ENCODE assay signal across 27 cellular contexts in genomic region chr1:18642278-18643095, GRCh38. TPM values are rescaled to one million over a fixed set of nuclear protein-coding genes. Genes with fewer than 3 reads are reported as not detected.
A peak's percentile ranks its signal among the peaks of the same experiment; 100 is the strongest.
DNase-seq lines count a peak whose midpoint lies in the region; ATAC-seq and TF ChIP-seq lines count a peak whose summit lies in the region.
"Had no signal": no experiment of that assay in that cellular context is flagged by ENCODE, and none has a peak within 500 bp of the region (broad histone marks: within the 10 kb centered on the region; RNA-seq: fewer than 3 reads in every experiment).

No MANE protein-coding gene starts in this region.

- no peak for TF ChIP-seq POLR2A in gastrocnemius medialis (IDR thresholded peaks at IDR 0.05)

- H3K27ac ChIP-seq in GM23338 (ENCODE audit: low read depth) (no peak overlapping the region), gastrocnemius medialis (peak overlapping the region; percentile 9 to 66 (median 50)), PC-9 (no peak overlapping the region)
- H3K27ac ChIP-seq: HL-60, left lung, tibial artery had no signal

- H4K20me1 ChIP-seq in GM23338 (replicated peaks; ENCODE audit: insufficient read depth) (peaks cover 34% of the 10 kb centered on the region), PC-9 (ENCODE audit: insufficient read depth) (no peaks in the 10 kb centered on the region)

- intact Hi-C loops in gastrocnemius medialis (cut with DNase I; ENCODE audit: low total_unique reads) (no loop called here), PC-9 (cut with micrococcal nuclease; ENCODE audit: unreplicated experiment) (loop anchor here (2.0 kb wide), 1 partner anchor 26 kb away; no protein-coding TSS in a partner anchor)

- H3K27me3 ChIP-seq in GM23338 (ENCODE audit: insufficient read depth) = peaks cover 99% of the 10 kb centered on the region
- H3K27me3 ChIP-seq in gastrocnemius medialis = peaks cover 75 to 98% (median 93%) of the 10 kb centered on the region in 3 donors
- H3K27me3 ChIP-seq in PC-9 (ENCODE audit: insufficient read depth, low read depth) = peaks cover 49% of the 10 kb centered on the region

- no peak for TF ChIP-seq CTCF in GM23338 (conservative IDR thresholded peaks at IDR 0.05; ENCODE audit: low read depth in 2 of 2)
- TF ChIP-seq CTCF in WTC11 (IDR thresholded peaks at IDR 0.05) = no peak
- no peak for TF ChIP-seq CTCF in gastrocnemius medialis (IDR thresholded peaks at IDR 0.05 in 4 of 5, conservative IDR thresholded peaks at IDR 0.05 in 1 of 5)
- no peak for TF ChIP-seq CTCF in PC-9 (conservative IDR thresholded peaks at IDR 0.05)

- in situ Hi-C loops in gastrocnemius medialis (cut with MboI; ENCODE audit: low sequenced_read_pairs in 4 of 4) (no loop called here), KBM-7 (cut with MboI; ENCODE audit: low pct_unique_long_range_greater_than_20kb, low sequenced_read_pairs) (no loop called here)

- H3K4me3 Mint-ChIP-seq in GM23338 (peak overlapping the region; percentile 69), WTC11 (peak overlapping the region; percentile 61)
- H3K4me3 Mint-ChIP-seq: dendritic cell treated with granulocyte-macrophage colony-stimulating factor and Interleukin-4, amounts not matched to agents 40 ng/mL and 50 ng/mL, for 4 days; immature natural killer cell; natural killer cell treated with Interleukin-12 subunit alpha and Interleukin-12 subunit beta and Interleukin-15 and Interleukin-18, amount 100 ng/mL, for 72 hours; stimulated activated effector memory CD8-positive, alpha-beta T cell treated with anti-CD3 and anti-CD28 coated beads, Interleukin-12 subunit alpha, Interleukin-12 subunit beta, amount 100 ng/mL, for 72 hours had no signal

- no peak overlapping the region for H2AFZ ChIP-seq in GM23338
- H2AFZ ChIP-seq in PC-9 = no peak overlapping the region

- H3K9me3 Mint-ChIP-seq in GM23338 (no peaks in the 10 kb centered on the region; the same call in 1 of the 3 replicates), WTC11 (no peaks in the 10 kb centered on the region)
- H3K9me3 Mint-ChIP-seq: activated CD8-positive, alpha-beta T cell treated with anti-CD3 and anti-CD28 coated beads for 36 hours; CD4-positive, alpha-beta T cell; dendritic cell treated with granulocyte-macrophage colony-stimulating factor and Interleukin-4, amounts not matched to agents 40 ng/mL and 50 ng/mL, for 4 days; mesothelial cell of epicardium; natural killer cell treated with Interleukin-12 subunit alpha and Interleukin-12 subunit beta and Interleukin-15 and Interleukin-18, amount 100 ng/mL, for 72 hours; stimulated activated effector memory CD8-positive, alpha-beta T cell treated with anti-CD3 and anti-CD28 coated beads, Interleukin-12 subunit alpha, Interleukin-12 subunit beta, amount 100 ng/mL, for 72 hours had no signal

- BruUV-seq in PC-9 (replicated peaks; lab: Mats Ljungman, UMichigan) = no TSS peak

- ATAC-seq in GM23338 = peak; percentile 3
- ATAC-seq in WTC11 = peak; percentile 25
- peak; percentile 23 to 36 for ATAC-seq in gastrocnemius medialis
- ATAC-seq in GM18519 (IDR thresholded peaks at IDR 0.05; ENCODE audit: low FRiP score, unreplicated experiment) = no peak
- ATAC-seq: activated CD8-positive, alpha-beta T cell treated with anti-CD3 and anti-CD28 coated beads for 36 hours; left lung; natural killer cell treated with Interleukin-12 subunit alpha and Interleukin-12 subunit beta and Interleukin-15 and Interleukin-18, amount 100 ng/mL, for 72 hours had no signal

- H3K4me1 ChIP-seq in GM23338 (ENCODE audit: insufficient read depth) = peaks cover 76% of the 10 kb centered on the region
- peaks cover 0 to 8% of the 10 kb centered on the region in 2 donors for H3K4me1 ChIP-seq in gastrocnemius medialis
- no peaks in the 10 kb centered on the region for H3K4me1 ChIP-seq in PC-9 (replicated peaks; ENCODE audit: insufficient read depth)

- H3K4me2 ChIP-seq in GM23338 (peak overlapping the region; percentile 84), PC-9 (no peak overlapping the region)

- CTCF ChIA-PET in WTC11 (lab: Charles Lee) (interaction anchor here (0.8 to 2.1 kb wide), 6 partner anchors 9 to 67 kb away, joined by 3 to 9 read pairs (median 4); no protein-coding TSS in a partner anchor), PC-9 (lab: Charles Lee) (interaction anchor here (0.6 kb wide), 1 partner anchor 27 kb away, joined by 13 read pairs; no protein-coding TSS in a partner anchor)

- H3K27ac Mint-ChIP-seq in GM23338 (no peak overlapping the region), WTC11 (no peak overlapping the region)
- H3K27ac Mint-ChIP-seq: activated CD8-positive, alpha-beta T cell treated with anti-CD3 and anti-CD28 coated beads for 36 hours; CD4-positive, alpha-beta T cell; dendritic cell treated with granulocyte-macrophage colony-stimulating factor and Interleukin-4, amounts not matched to agents 40 ng/mL and 50 ng/mL, for 4 days; immature natural killer cell; mesothelial cell of epicardium; natural killer cell treated with Interleukin-12 subunit alpha and Interleukin-12 subunit beta and Interleukin-15 and Interleukin-18, amount 100 ng/mL, for 72 hours; progenitor cell of endocrine pancreas; stimulated activated effector memory CD8-positive, alpha-beta T cell treated with anti-CD3 and anti-CD28 coated beads, Interleukin-12 subunit alpha, Interleukin-12 subunit beta, amount 100 ng/mL, for 72 hours had no signal

- H3K36me3 ChIP-seq in GM23338 (ENCODE audit: insufficient read depth) (no peaks in the 10 kb centered on the region; the same call in 1 of the 2 replicates), gastrocnemius medialis (no peaks in the 10 kb centered on the region), PC-9 (ENCODE audit: low read depth) (no peaks in the 10 kb centered on the region)
- H3K36me3 ChIP-seq: left lung, tibial artery had no signal

- H3K79me2 ChIP-seq in GM23338 (replicated peaks; ENCODE audit: insufficient read depth) (no peaks in the 10 kb centered on the region), PC-9 (ENCODE audit: low read depth) (no peaks in the 10 kb centered on the region)

- no peaks in the 10 kb centered on the region; the same call in 2 of the 3 replicates for H3K36me3 Mint-ChIP-seq in GM23338 (ENCODE audit: low read depth)
- no peaks in the 10 kb centered on the region for H3K36me3 Mint-ChIP-seq in WTC11
- H3K36me3 Mint-ChIP-seq: immature natural killer cell; mesothelial cell of epicardium; natural killer cell treated with Interleukin-12 subunit alpha and Interleukin-12 subunit beta and Interleukin-15 and Interleukin-18, amount 100 ng/mL, for 72 hours had no signal

- H3K4me1 Mint-ChIP-seq in GM23338 = peaks cover 70% of the 10 kb centered on the region
- peaks cover 71% of the 10 kb centered on the region for H3K4me1 Mint-ChIP-seq in WTC11
- H3K4me1 Mint-ChIP-seq: immature natural killer cell had no signal

- peaks cover 51% of the 10 kb centered on the region for H3F3A ChIP-seq in GM23338 (replicated peaks; ENCODE audit: low read depth)
- no peaks in the 10 kb centered on the region for H3F3A ChIP-seq in PC-9 (ENCODE audit: insufficient read depth, low read depth)

- DNase-seq in GM23338 (ENCODE audit: low spot score) (peak; percentile 83), WTC11 (ENCODE audit: low spot score) (peak; percentile 68), iPS-NIHi11 (ENCODE audit: low spot score) (peak; percentile 62), gastrocnemius medialis (no peak), KBM-7 (no peak), PC-9 (no peak)
- no peak for DNase-seq in stimulated activated CD4-positive, alpha-beta T cell treated with anti-CD3 and anti-CD28 coated beads, Interleukin-12 subunit alpha, Interleukin-12 subunit beta, amount 100 ng/mL, for 4 hours
- DNase-seq: activated CD8-positive, alpha-beta T cell treated with anti-CD3 and anti-CD28 coated beads for 36 hours; activated T-cell treated with anti-CD3 and anti-CD28 coated beads for 4 hours; caudate nucleus; CD4-positive, alpha-beta T cell; immature natural killer cell; IMR-90; left lung; NCI-H1105; NCI-H2081 treated with DMSO at 0.1 percent for 48 hours; NCI-H510A; RPMI8226; stimulated activated CD4-positive, alpha-beta T cell treated with anti-CD3 and anti-CD28 coated beads, Interleukin-2, amount 100 ng/mL, for 24 hours; tibial artery had no signal

- H3K4me3 ChIP-seq in GM23338 = peak overlapping the region; percentile 56
- peak overlapping the region; percentile 29 to 39 (median 35) for H3K4me3 ChIP-seq in gastrocnemius medialis
- no peak overlapping the region for H3K4me3 ChIP-seq in PC-9
- H3K4me3 ChIP-seq: left lung, tibial artery had no signal

- POLR2A ChIA-PET in WTC11 (lab: Charles Lee) (interaction anchor here (0.7 to 2.1 kb wide), 4 partner anchors 8 to 154 kb away, joined by 3 to 6 read pairs (median 4); partner anchors contain the start of gene PAX7), PC-9 (lab: Charles Lee; ENCODE audit: unreplicated experiment) (no interaction called here)

- H3K9me3 ChIP-seq in gastrocnemius medialis (no peaks in the 10 kb centered on the region), PC-9 (ENCODE audit: insufficient read depth, low read depth) (no peaks in the 10 kb centered on the region)
- H3K9me3 ChIP-seq: left lung, tibial artery had no signal

- peaks cover 97% of the 10 kb centered on the region for H3K27me3 Mint-ChIP-seq in GM23338 (ENCODE audit: insufficient read depth, low read depth, poor library complexity)
- H3K27me3 Mint-ChIP-seq in WTC11 (ENCODE audit: low read depth) = peaks cover 99% of the 10 kb centered on the region

- H3K9me2 ChIP-seq in GM23338 (ENCODE audit: insufficient read depth) (no peaks in the 10 kb centered on the region), PC-9 (ENCODE audit: insufficient read depth) (no peaks in the 10 kb centered on the region)

TF ChIP-seq in GM23338, 12 proteins besides CTCF, POLR2A, EP300 and RAD21 (continues in another document):
- no peak for TF ChIP-seq ZNF114 (CRISPR knock-in tag; IDR thresholded peaks at IDR 0.05)
- TF ChIP-seq POLR2AphosphoS5 (IDR thresholded peaks at IDR 0.05; ENCODE audit: low read depth) = no peak

TF ChIP-seq in WTC11, 78 proteins besides CTCF, POLR2A, EP300 and RAD21 (continues in another document):
- TF ChIP-seq TEAD1 (CRISPR knock-in tag; IDR thresholded peaks at IDR 0.05) = peak; percentile 39; the same call in 1 of the 2 replicates

RNA-seq across cellular contexts. Expression of gene PAX7, which starts 11.8 kb away (rescaled TPM):
- 0.03 TPM in 1 of 2 replicates, not detected in the other for total RNA-seq in GM23338 (2014; rRNA removed; shearing (Covaris generic))
- not detected in 2 replicates for polyA plus RNA-seq in GM23338 (2016; fragmentation: Nextera tagmentation; extraction: Ambion mirVana)
- 0.24 to 0.73 TPM (median 0.37 TPM) in 3 replicates for total RNA-seq in WTC11 (2021)
- 1 to 10 TPM; 1.8 to 5.1 (median 3.9) TPM for total RNA-seq in gastrocnemius medialis
- not detected in 2 replicates for total RNA-seq in PC-9 (2021)
- total RNA-seq: activated CD8-positive, alpha-beta T cell treated with anti-CD3 and anti-CD28 coated beads for 36 hours; CD4-positive, alpha-beta T cell; IMR-90; left lung; mesothelial cell of epicardium; natural killer cell treated with Interleukin-12 subunit alpha and Interleukin-12 subunit beta and Interleukin-15 and Interleukin-18, amount 100 ng/mL, for 72 hours; progenitor cell of endocrine pancreas had no signal
- polyA plus RNA-seq: immature natural killer cell, IMR-90 had no signal

Comparison
In these comparisons a context has a peak if more than half of its experiments do, and no peak if none do; other contexts are left out.
1. DNase-seq: peak in GM23338 (single experiment), WTC11 (single experiment) and iPS-NIHi11 (single experiment); none in gastrocnemius medialis (0 of 2), KBM-7 (single experiment), stimulated activated CD4-positive, alpha-beta T cell treated with anti-CD3 and anti-CD28 coated beads, Interleukin-12 subunit alpha, Interleukin-12 subunit beta, amount 100 ng/mL, for 4 hours (single experiment) and PC-9 (0 of 2).
2. H3K27ac ChIP-seq: peak in gastrocnemius medialis (4 of 4); none in GM23338 (single experiment) and PC-9 (single experiment).